27 cellular contexts compared by ENCODE assay signal in the genomic region with DNA sequence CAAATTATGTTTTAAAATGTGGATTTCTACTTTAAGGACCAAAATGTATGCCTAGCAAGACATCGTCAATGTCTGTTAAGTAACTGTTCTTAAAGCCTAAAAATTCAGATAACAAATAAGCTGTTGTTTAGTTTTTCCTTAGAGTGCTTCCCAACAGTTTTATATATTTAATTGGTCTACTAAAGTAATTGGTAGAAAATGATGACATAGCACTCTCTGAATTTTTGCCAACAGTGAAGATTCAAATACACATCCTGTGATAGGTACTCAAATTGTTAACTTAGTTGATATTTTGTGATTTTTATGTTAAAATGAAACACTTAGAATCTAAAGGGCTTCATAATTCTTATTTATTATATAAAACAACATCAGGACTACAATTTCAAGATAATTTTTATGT.
DNase-seq lines count a peak whose midpoint lies in the region; ATAC-seq, FAIRE-seq and TF ChIP-seq lines count a peak whose summit lies in the region.
"Had no signal": no experiment of that assay in that cellular context is flagged by ENCODE, and none has a peak within 500 bp of the region (broad histone marks: within the 10 kb centered on the region; RNA-seq: fewer than 3 reads in every experiment).

No MANE protein-coding gene starts in this region.

- H3K4me1 ChIP-seq in HepG2 (ENCODE audit: insufficient read depth, low read length), result no peaks in the 10 kb centered on the region
- no peaks in the 10 kb centered on the region for H3K4me1 ChIP-seq in right lobe of liver
- H3K4me1 ChIP-seq in K562 (replicated peaks in 1 of 2; ENCODE audit: control insufficient read depth in 2 of 2, insufficient read depth in 2 of 2, low read length in 2 of 2), result no peaks in the 10 kb centered on the region
- no peaks in the 10 kb centered on the region for H3K4me1 ChIP-seq in kidney (ENCODE audit: control insufficient read depth in 1 of 2, insufficient read depth in 1 of 2, low read depth in 1 of 2, low read length in 2 of 2)
- H3K4me1 ChIP-seq in stomach, result no peaks in the 10 kb centered on the region
- H3K4me1 ChIP-seq: BLaER1 had no signal

- H3K9me3 ChIP-seq in HepG2 (ENCODE audit: low read length) (peaks cover 6% of the 10 kb centered on the region; the same call in 1 of the 2 replicates), right lobe of liver (peaks cover 0 to 9% (median 1%) of the 10 kb centered on the region in 4 donors), K562 (replicated peaks; ENCODE audit: control insufficient read depth, insufficient read depth, low read depth, low read length) (no peaks in the 10 kb centered on the region), kidney (ENCODE audit: control insufficient read depth in 1 of 2, low read length in 2 of 2) (peaks cover 5 to 7% of the 10 kb centered on the region in 2 donors), stomach (peaks cover 0 to 13% (median 7%) of the 10 kb centered on the region in 4 donors)
- H3K9me3 ChIP-seq: BE2C had no signal

- CTCF ChIA-PET in HepG2 (lab: Yijun Ruan, JAX; ENCODE audit: low intra/inter-chr PET ratio, low total read pairs), result no interaction called here
- CTCF ChIA-PET in K562 (lab: Yijun Ruan, JAX; ENCODE audit: low intra/inter-chr PET ratio), result no interaction called here

- no peaks in the 10 kb centered on the region for H3K9me1 ChIP-seq in K562 (ENCODE audit: control insufficient read depth, insufficient read depth, low read length)

- no peak overlapping the region for H2AFZ ChIP-seq in HepG2 (ENCODE audit: low read length)
- no peak overlapping the region for H2AFZ ChIP-seq in K562 (ENCODE audit: low read depth, low read length)

- H3K4me2 ChIP-seq in HepG2 (ENCODE audit: low read depth, low read length) (no peak overlapping the region), K562 (ENCODE audit: insufficient read depth, low read length) (no peak overlapping the region)
- H3K4me2 ChIP-seq: BLaER1 had no signal

- BruUV-seq in HepG2 (replicated peaks; lab: Mats Ljungman, UMichigan), result no TSS peak
- BruUV-seq in K562 (replicated peaks; lab: Mats Ljungman, UMichigan), result no TSS peak

- 6% methylated on average over 1 of the region's 1 CpG for WGBS in HepG2 (ENCODE audit: low lambda C conversion rate)
- 77% methylated on average over 1 of the region's 1 CpG for WGBS in right lobe of liver (ENCODE audit: insufficient coverage, low coverage, low lambda C conversion rate, missing lambda C conversion rate)
- WGBS in K562 (ENCODE audit: insufficient coverage, low coverage, missing lambda C conversion rate), result 0% methylated on average over 1 of the region's 1 CpG
- 78 to 93% (median 89%) methylated on average over 1 of the region's 1 CpG for WGBS in stomach, 5 donors

- H3K27ac ChIP-seq in HepG2 (ENCODE audit: extremely low read length, insufficient read depth, low read length), result no peak overlapping the region
- H3K27ac ChIP-seq in right lobe of liver, result no peak overlapping the region
- H3K27ac ChIP-seq in K562 (ENCODE audit: extremely low read depth, low read depth, low read length), result no peak overlapping the region
- no peak overlapping the region for H3K27ac ChIP-seq in kidney (ENCODE audit: low read depth in 2 of 2, low read length in 2 of 2)
- no peak overlapping the region for H3K27ac ChIP-seq in stomach
- H3K27ac ChIP-seq: 22Rv1, BLaER1 had no signal

- no peak for TF ChIP-seq CTCF in HepG2 (CRISPR knock-in tag; IDR thresholded peaks at IDR 0.05)
- TF ChIP-seq CTCF in right lobe of liver (IDR thresholded peaks at IDR 0.05), result no peak
- no peak for TF ChIP-seq CTCF in K562 (IDR thresholded peaks at IDR 0.05 in 2 of 3, conservative IDR thresholded peaks at IDR 0.05 in 1 of 3; ENCODE audit: insufficient read depth in 2 of 3, low read depth in 1 of 3, low read length in 3 of 3)
- no peak for TF ChIP-seq CTCF in kidney (IDR thresholded peaks at IDR 0.05; ENCODE audit: borderline replicate concordance, extremely low read depth, insufficient read depth)
- TF ChIP-seq CTCF in stomach (IDR thresholded peaks at IDR 0.05), result no peak

- TF ChIP-seq RAD21 in HepG2 (CRISPR knock-in tag; IDR thresholded peaks at IDR 0.05) (no peak), K562 (CRISPR knock-in tag; conservative IDR thresholded peaks at IDR 0.05 in 1 of 2, IDR thresholded peaks at IDR 0.05 in 1 of 2) (no peak)

- H4K20me1 ChIP-seq in HepG2 (ENCODE audit: insufficient read depth, low read length) (no peaks in the 10 kb centered on the region), K562 (replicated peaks; ENCODE audit: control insufficient read depth, insufficient read depth, low read length) (no peaks in the 10 kb centered on the region)
- H4K20me1 ChIP-seq: BLaER1 had no signal

- H3K79me2 ChIP-seq in HepG2 (ENCODE audit: insufficient read depth, low read length) (no peaks in the 10 kb centered on the region), K562 (ENCODE audit: control insufficient read depth, insufficient read depth, low read length) (no peaks in the 10 kb centered on the region)

- H3K36me3 ChIP-seq in HepG2 (replicated peaks in 1 of 2; ENCODE audit: control insufficient read depth in 1 of 2, insufficient read depth in 2 of 2, low read length in 2 of 2) (no peaks in the 10 kb centered on the region), right lobe of liver (no peaks in the 10 kb centered on the region), K562 (ENCODE audit: control insufficient read depth, insufficient read depth, low read length) (no peaks in the 10 kb centered on the region), kidney (ENCODE audit: control insufficient read depth in 1 of 2, insufficient read depth in 2 of 2, low read length in 2 of 2) (no peaks in the 10 kb centered on the region), stomach (no peaks in the 10 kb centered on the region)
- H3K36me3 ChIP-seq: BE2C, BLaER1 had no signal

- H3K4me3 ChIP-seq in HepG2 (replicated peaks in 1 of 3; ENCODE audit: insufficient read depth in 1 of 3, low read depth in 2 of 3, low read length in 3 of 3), result no peak overlapping the region
- no peak overlapping the region for H3K4me3 ChIP-seq in right lobe of liver
- H3K4me3 ChIP-seq in K562, result no peak overlapping the region
- no peak overlapping the region for H3K4me3 ChIP-seq in kidney (ENCODE audit: low read length in 2 of 2)
- no peak overlapping the region for H3K4me3 ChIP-seq in stomach
- H3K4me3 ChIP-seq: BLaER1, GM12878 had no signal

- no peak for FAIRE-seq in HepG2 (lab: Jason Lieb, UNC)
- no peak for FAIRE-seq in K562 (lab: Jason Lieb, UNC)
- FAIRE-seq in kidney (lab: Jason Lieb, UNC), result peak; percentile 15
- FAIRE-seq: GM12878, GM12892, GM18507, GM19239 had no signal

- H3K9ac ChIP-seq in HepG2 (ENCODE audit: insufficient read depth, low read depth, low read length) (no peak overlapping the region), K562 (ENCODE audit: insufficient read depth in 1 of 2, low read depth in 2 of 2, low read length in 2 of 2) (no peak overlapping the region), kidney (ENCODE audit: low read length in 2 of 2) (no peak overlapping the region)
- H3K9ac ChIP-seq: BLaER1 had no signal

- DNase-seq in HepG2 (ENCODE audit: low spot score) (no peak), right lobe of liver (no peak), K562 (ENCODE audit: extremely low read depth in 1 of 4, low spot score in 3 of 4) (no peak), kidney (no peak), stomach (no peak), pons (ENCODE audit: low spot score) (no peak), amygdala (lab: John Stamatoyannopoulos, UW) (no peak)
- DNase-seq: ACHN; BE2C; C1 segment of cervical spinal cord; CD4-positive, alpha-beta memory T cell; CD4-positive, CD25-positive, alpha-beta regulatory T cell; CD8-positive, alpha-beta memory T cell; COR-L47; DMS 273 treated with DMSO at 0.1 percent for 48 hours; DMS153; DMS53; DMS79; DND-41; EL; GDM1 had no signal

- TF ChIP-seq EP300 in HepG2 (IDR thresholded peaks at IDR 0.05; ENCODE audit: low read depth in 2 of 2, low read length in 2 of 2) (no peak), HepG2 (CRISPR knock-in tag; IDR thresholded peaks at IDR 0.05; ENCODE audit: borderline replicate concordance) (no peak), K562 (IDR thresholded peaks at IDR 0.05; ENCODE audit: low read length) (no peak), stomach (IDR thresholded peaks at IDR 0.05) (no peak)

- TF ChIP-seq POLR2A in HepG2 (IDR thresholded peaks at IDR 0.05; ENCODE audit: insufficient read depth in 1 of 2, low read depth in 2 of 2, low read length in 2 of 2) (no peak), right lobe of liver (IDR thresholded peaks at IDR 0.05) (no peak), K562 (conservative IDR thresholded peaks at IDR 0.05) (no peak), stomach (IDR thresholded peaks at IDR 0.05) (no peak)

- in situ Hi-C loops in HepG2 (cut with HindIII; ENCODE audit: extremely low pct_ligation_motif_present, low pct_unique_long_range_greater_than_20kb), result no loop called here
- in situ Hi-C loops in K562 (cut with MboI), result no loop called here

- ATAC-seq in HepG2, result no peak
- ATAC-seq in right lobe of liver, result no peak
- no peak for ATAC-seq in K562
- ATAC-seq: GM12878 had no signal

- intact Hi-C loops in HepG2 (cut with micrococcal nuclease; ENCODE audit: unreplicated experiment), result no loop called here
- intact Hi-C loops in right lobe of liver (cut with DNase I), result no loop called here
- intact Hi-C loops in K562 (cut with micrococcal nuclease), result no loop called here
- intact Hi-C loops in kidney (cut with DNase I), result no loop called here
- intact Hi-C loops in stomach (cut with DNase I; ENCODE audit: low total_unique reads), result no loop called here

- H3K27me3 ChIP-seq in HepG2 (ENCODE audit: control insufficient read depth in 1 of 2, insufficient read depth in 2 of 2, low read length in 2 of 2) (no peaks in the 10 kb centered on the region; a peak in 1 of 5 replicates), right lobe of liver (no peaks in the 10 kb centered on the region), K562 (ENCODE audit: control insufficient read depth in 2 of 2, insufficient read depth in 2 of 2, low read length in 2 of 2) (no peaks in the 10 kb centered on the region), stomach (no peaks in the 10 kb centered on the region)
- H3K27me3 ChIP-seq: BE2C, BLaER1 had no signal

- POLR2A ChIA-PET in HepG2 (lab: Yijun Ruan, JAX) (no interaction called here), K562 (lab: Yijun Ruan, JAX) (no interaction called here)

TF ChIP-seq in HepG2, 621 proteins besides CTCF, POLR2A, EP300 and RAD21 (continues in another document):
- TF ChIP-seq MAFF (IDR thresholded peaks at IDR 0.05; ENCODE audit: low read depth, low read length), result peak; percentile 64
